In genomic region chr15:88284441-88285106, GRCh38 we compare ENCODE assay signal across 19 cellular contexts. TPM values are rescaled to one million over a fixed set of nuclear protein-coding genes. Genes with fewer than 3 reads are reported as not detected.
"Had no signal": no experiment of that assay in that cellular context is flagged by ENCODE, and none has a peak within 500 bp of the region (broad histone marks: within the 10 kb centered on the region; RNA-seq: fewer than 3 reads in every experiment).

No MANE protein-coding gene starts in this region.

- H3K9me3 ChIP-seq: ascending aorta, suprapubic skin, transverse colon had no signal

- ATAC-seq: activated CD4-positive, CD25-positive, alpha-beta regulatory T cell treated with anti-CD3 and anti-CD28 coated beads, Interleukin-2, amount 50 U/mL, for 24 hours; activated CD8-positive, alpha-beta T cell treated with anti-CD3 and anti-CD28 coated beads, Interleukin-2, amount 10 ng/mL, durations not matched to agents 7 days and 5 days; naive thymus-derived CD8-positive, alpha-beta T cell; stimulated activated naive CD8-positive, alpha-beta T cell treated with anti-CD3 and anti-CD28 coated beads, Interleukin-15, amount 100 ng/mL, for 72 hours had no signal

- H3K36me3 ChIP-seq: ascending aorta, suprapubic skin, transverse colon had no signal

- H3K9me3 Mint-ChIP-seq: activated CD4-positive, alpha-beta T cell treated with anti-CD3 and anti-CD28 coated beads, Interleukin-2, amount 10 ng/mL, durations not matched to agents 7 days and 5 days; activated naive CD4-positive, alpha-beta T cell treated with anti-CD3 and anti-CD28 coated beads for 36 hours; activated T-cell treated with anti-CD3 and anti-CD28 coated beads, Interleukin-2, amount 50 U/mL, for 24 hours; naive thymus-derived CD8-positive, alpha-beta T cell; stimulated activated naive CD8-positive, alpha-beta T cell treated with anti-CD3 and anti-CD28 coated beads, Interleukin-15, amount 100 ng/mL, for 72 hours had no signal

- H3K4me3 Mint-ChIP-seq: activated CD4-positive, alpha-beta T cell treated with anti-CD3 and anti-CD28 coated beads, Interleukin-2, amount 10 ng/mL, durations not matched to agents 7 days and 5 days; activated CD8-positive, alpha-beta T cell treated with anti-CD3 and anti-CD28 coated beads, Interleukin-2, amount 10 ng/mL, durations not matched to agents 7 days and 5 days; activated naive CD4-positive, alpha-beta T cell treated with anti-CD3 and anti-CD28 coated beads for 36 hours; activated T-cell treated with anti-CD3 and anti-CD28 coated beads, Interleukin-2, amount 50 U/mL, for 24 hours; naive thymus-derived CD8-positive, alpha-beta T cell; stimulated activated naive CD8-positive, alpha-beta T cell treated with anti-CD3 and anti-CD28 coated beads, Interleukin-15, amount 100 ng/mL, for 72 hours had no signal

- H3K27ac ChIP-seq: ascending aorta, suprapubic skin, transverse colon had no signal

- H3K4me1 ChIP-seq: ascending aorta, suprapubic skin, transverse colon had no signal

- DNase-seq: activated CD4-positive, alpha-beta T cell treated with anti-CD3 and anti-CD28 coated beads, Interleukin-2, amount 10 ng/mL, durations not matched to agents 7 days and 5 days; activated CD8-positive, alpha-beta T cell treated with anti-CD3 and anti-CD28 coated beads, Interleukin-2, amount 10 ng/mL, durations not matched to agents 7 days and 5 days; activated naive CD4-positive, alpha-beta T cell treated with anti-CD3 and anti-CD28 coated beads for 36 hours; activated T-cell treated with anti-CD3 and anti-CD28 coated beads, Interleukin-2, amount 50 U/mL, for 24 hours; cerebellar nuclear complex; effector CD4-positive, alpha-beta T cell; naive thymus-derived CD8-positive, alpha-beta T cell; occipital lobe; posterior cingulate gyrus; small intestine; stimulated activated CD4-positive, alpha-beta T cell treated with anti-CD3 and anti-CD28 coated beads, Interleukin-15, amount 100 ng/mL, for 24 hours; stimulated activated CD4-positive, alpha-beta T cell treated with anti-CD3 and anti-CD28 coated beads, Interleukin-2, amount 100 ng/mL, for 48 hours; stimulated activated naive CD8-positive, alpha-beta T cell treated with anti-CD3 and anti-CD28 coated beads, Interleukin-15, amount 100 ng/mL, for 72 hours; T1000; transverse colon had no signal

- H3K4me3 ChIP-seq: ascending aorta, suprapubic skin, transverse colon had no signal

- H3K27me3 ChIP-seq: ascending aorta had no signal

- H3K27ac Mint-ChIP-seq: activated CD4-positive, alpha-beta T cell treated with anti-CD3 and anti-CD28 coated beads, Interleukin-2, amount 10 ng/mL, durations not matched to agents 7 days and 5 days; activated CD8-positive, alpha-beta T cell treated with anti-CD3 and anti-CD28 coated beads, Interleukin-2, amount 10 ng/mL, durations not matched to agents 7 days and 5 days; activated naive CD4-positive, alpha-beta T cell treated with anti-CD3 and anti-CD28 coated beads for 36 hours; activated T-cell treated with anti-CD3 and anti-CD28 coated beads, Interleukin-2, amount 50 U/mL, for 24 hours; naive thymus-derived CD8-positive, alpha-beta T cell; stimulated activated naive CD8-positive, alpha-beta T cell treated with anti-CD3 and anti-CD28 coated beads, Interleukin-15, amount 100 ng/mL, for 72 hours had no signal

- H3K36me3 Mint-ChIP-seq: naive thymus-derived CD8-positive, alpha-beta T cell had no signal

- H3K4me1 Mint-ChIP-seq: activated CD4-positive, alpha-beta T cell treated with anti-CD3 and anti-CD28 coated beads, Interleukin-2, amount 10 ng/mL, durations not matched to agents 7 days and 5 days; stimulated activated naive CD8-positive, alpha-beta T cell treated with anti-CD3 and anti-CD28 coated beads, Interleukin-15, amount 100 ng/mL, for 72 hours had no signal

RNA-seq across cellular contexts. Expression of gene NTRK3, which starts 28.0 kb away (rescaled TPM):
- total RNA-seq: activated CD4-positive, alpha-beta T cell treated with anti-CD3 and anti-CD28 coated beads, Interleukin-2, amount 10 ng/mL, durations not matched to agents 7 days and 5 days; activated CD8-positive, alpha-beta T cell treated with anti-CD3 and anti-CD28 coated beads, Interleukin-2, amount 10 ng/mL, durations not matched to agents 7 days and 5 days; kidney epithelial cell; naive thymus-derived CD8-positive, alpha-beta T cell had no signal
